Comparison of ENCODE assay signal across 8 cellular contexts in the genomic region with DNA sequence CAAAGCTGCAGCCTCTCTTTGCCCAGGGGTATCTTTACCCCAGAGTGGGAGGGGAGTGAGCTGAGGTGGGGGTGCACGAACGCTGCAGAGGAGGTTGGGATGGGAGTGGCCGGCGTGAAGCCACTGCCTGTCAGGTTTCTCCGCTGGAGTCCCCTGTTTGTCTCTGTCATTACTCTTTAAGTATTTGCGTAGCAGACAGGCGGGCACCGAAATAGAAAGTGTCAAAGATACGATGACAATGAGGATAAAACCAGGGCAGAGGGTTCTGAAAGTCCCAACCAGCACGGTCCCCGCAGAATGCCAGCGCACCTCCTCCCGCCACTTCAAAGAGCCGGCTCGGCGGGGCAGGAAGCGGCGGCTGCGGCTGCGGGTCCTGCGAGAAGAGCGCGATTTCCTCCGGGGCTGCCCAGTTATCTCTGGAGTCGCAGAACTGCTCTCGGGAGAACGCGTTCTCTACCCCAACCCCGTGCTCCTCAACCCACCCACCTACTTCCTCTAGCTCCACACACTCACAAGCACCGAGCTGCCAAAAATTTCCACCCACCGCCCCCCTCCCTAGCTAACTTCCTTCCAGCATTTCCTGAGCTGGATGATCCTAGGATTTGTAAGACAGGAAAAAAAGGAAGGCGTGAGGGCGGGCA. TPM values are rescaled to one million over a fixed set of nuclear protein-coding genes. Genes with fewer than 3 reads are reported as not detected.
DNase-seq lines count a peak whose midpoint lies in the region; ATAC-seq lines count a peak whose summit lies in the region.

A gene with protein sequence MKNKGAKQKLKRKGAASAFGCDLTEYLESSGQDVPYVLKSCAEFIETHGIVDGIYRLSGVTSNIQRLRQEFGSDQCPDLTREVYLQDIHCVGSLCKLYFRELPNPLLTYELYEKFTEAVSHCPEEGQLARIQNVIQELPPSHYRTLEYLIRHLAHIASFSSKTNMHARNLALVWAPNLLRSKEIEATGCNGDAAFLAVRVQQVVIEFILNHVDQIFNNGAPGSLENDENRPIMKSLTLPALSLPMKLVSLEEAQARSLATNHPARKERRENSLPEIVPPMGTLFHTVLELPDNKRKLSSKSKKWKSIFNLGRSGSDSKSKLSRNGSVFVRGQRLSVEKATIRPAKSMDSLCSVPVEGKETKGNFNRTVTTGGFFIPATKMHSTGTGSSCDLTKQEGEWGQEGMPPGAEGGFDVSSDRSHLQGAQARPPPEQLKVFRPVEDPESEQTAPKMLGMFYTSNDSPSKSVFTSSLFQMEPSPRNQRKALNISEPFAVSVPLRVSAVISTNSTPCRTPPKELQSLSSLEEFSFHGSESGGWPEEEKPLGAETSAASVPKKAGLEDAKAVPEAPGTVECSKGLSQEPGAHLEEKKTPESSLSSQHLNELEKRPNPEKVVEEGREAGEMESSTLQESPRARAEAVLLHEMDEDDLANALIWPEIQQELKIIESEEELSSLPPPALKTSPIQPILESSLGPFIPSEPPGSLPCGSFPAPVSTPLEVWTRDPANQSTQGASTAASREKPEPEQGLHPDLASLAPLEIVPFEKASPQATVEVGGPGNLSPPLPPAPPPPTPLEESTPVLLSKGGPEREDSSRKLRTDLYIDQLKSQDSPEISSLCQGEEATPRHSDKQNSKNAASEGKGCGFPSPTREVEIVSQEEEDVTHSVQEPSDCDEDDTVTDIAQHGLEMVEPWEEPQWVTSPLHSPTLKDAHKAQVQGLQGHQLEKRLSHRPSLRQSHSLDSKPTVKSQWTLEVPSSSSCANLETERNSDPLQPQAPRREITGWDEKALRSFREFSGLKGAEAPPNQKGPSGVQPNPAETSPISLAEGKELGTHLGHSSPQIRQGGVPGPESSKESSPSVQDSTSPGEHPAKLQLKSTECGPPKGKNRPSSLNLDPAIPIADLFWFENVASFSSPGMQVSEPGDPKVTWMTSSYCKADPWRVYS (N-terminal part only) (plus strand): TSS at position 623 of the 641 bp plus-strand sequence. CDS start 522 bp downstream, outside the sequence.

- H3K4me1 Mint-ChIP-seq in activated CD8-positive, alpha-beta T cell treated with anti-CD3 and anti-CD28 coated beads, Interleukin-2, amount 10 ng/mL, durations not matched to agents 7 days and 5 days (ENCODE audit: low read depth), result peaks cover 59% of the 10 kb centered on the region

- 0% methylated on average over 33 of the region's 33 CpGs for WGBS in ectodermal cell, 2 experiments
- under 1% methylated on average over 30 of the region's 33 CpGs for WGBS in mesenchymal stem cell

- peak within 1 kb of the TSS; percentile 86 to 93 for H2BK12ac ChIP-seq in mesenchymal stem cell (ENCODE audit: low read length in 2 of 2)

- H3K4ac ChIP-seq in mesenchymal stem cell (ENCODE audit: low read depth in 1 of 2, low read length in 2 of 2), result peak within 1 kb of the TSS; percentile 89 to 96

- peak within 1 kb of the TSS; percentile 60 for H2AFZ ChIP-seq in mesenchymal stem cell (ENCODE audit: low read depth, low read length)

- H3K4me2 ChIP-seq in mesenchymal stem cell (ENCODE audit: low read length, poor library complexity, severe bottlenecking), result peak within 1 kb of the TSS; percentile 96

- H3K23ac ChIP-seq in mesenchymal stem cell (ENCODE audit: low read length in 2 of 2), result peak within 1 kb of the TSS in 1 of 2 experiments; percentile 98

- peak; percentile 41 for ATAC-seq in HG02678 (IDR thresholded peaks at IDR 0.05; ENCODE audit: unreplicated experiment)
- peak; percentile 77 for ATAC-seq in activated CD8-positive, alpha-beta T cell treated with anti-CD3 and anti-CD28 coated beads, Interleukin-2, amount 10 ng/mL, durations not matched to agents 7 days and 5 days

- no peaks in the 10 kb centered on the region for H3K9me3 Mint-ChIP-seq in activated CD8-positive, alpha-beta T cell treated with anti-CD3 and anti-CD28 coated beads, Interleukin-2, amount 10 ng/mL, durations not matched to agents 7 days and 5 days (ENCODE audit: insufficient read depth)

- H2BK15ac ChIP-seq in mesenchymal stem cell (ENCODE audit: low read depth, poor library complexity, severe bottlenecking), result peak within 1 kb of the TSS; percentile 87

- CTCF ChIA-PET in activated CD8-positive, alpha-beta T cell treated with anti-CD3 and anti-CD28 coated beads, Interleukin-2, amount 10 ng/mL, durations not matched to agents 7 days and 5 days (lab: Charles Lee), result interaction anchor here (1.1 to 3.6 kb wide), 5 partner anchors 11 to 259 kb away, joined by 3 to 20 read pairs (median 4); a partner anchor contains a TSS

- H3K4me1 ChIP-seq in ectodermal cell (ENCODE audit: control insufficient read depth, insufficient read depth, low read length) (peaks cover 6% of the 10 kb centered on the region), mesenchymal stem cell (ENCODE audit: control insufficient read depth, insufficient read depth, low read depth, low read length) (peaks cover 12% of the 10 kb centered on the region)

- peak within 1 kb of the TSS; percentile 97 to 99 for H3K18ac ChIP-seq in mesenchymal stem cell (ENCODE audit: low read depth in 1 of 2, low read length in 2 of 2)

- peak within 1 kb of the TSS; percentile 93 for H4K91ac ChIP-seq in mesenchymal stem cell (ENCODE audit: low read length)

- H2BK120ac ChIP-seq in mesenchymal stem cell (ENCODE audit: low read depth, low read length), result peak within 1 kb of the TSS; percentile 97

- no peaks in the 10 kb centered on the region for H3K36me3 Mint-ChIP-seq in activated CD8-positive, alpha-beta T cell treated with anti-CD3 and anti-CD28 coated beads, Interleukin-2, amount 10 ng/mL, durations not matched to agents 7 days and 5 days (ENCODE audit: low read depth)

- peak within 1 kb of the TSS; percentile 88 for H3K9ac ChIP-seq in mesenchymal stem cell (ENCODE audit: low read length)

- DNase-seq in NCI-H345 (lab: John Stamatoyannopoulos, UW) (peak; percentile 35), NCI-H345 treated with DMSO at 0.1 percent for 48 hours (lab: John Stamatoyannopoulos, UW; ENCODE audit: unreplicated experiment) (no peak), NCI-H446 treated with DMSO at 0.1 percent for 48 hours (lab: John Stamatoyannopoulos, UW) (peak; percentile 50), mesenchymal stem cell (peak; percentile 74)
- DNase-seq in activated CD8-positive, alpha-beta T cell treated with anti-CD3 and anti-CD28 coated beads, Interleukin-2, amount 10 ng/mL, durations not matched to agents 7 days and 5 days, result peak; percentile 89
- peak; percentile 85 for DNase-seq in stimulated activated CD8-positive, alpha-beta memory T cell treated with anti-CD3 and anti-CD28 coated beads, Interleukin-12 subunit alpha, Interleukin-12 subunit beta, amount 100 ng/mL, for 4 hours (ENCODE audit: low read depth)

- peak within 1 kb of the TSS; percentile 99 for H2BK5ac ChIP-seq in mesenchymal stem cell (ENCODE audit: low read depth, low read length, poor library complexity, severe bottlenecking)

- H3K27me3 Mint-ChIP-seq in activated CD8-positive, alpha-beta T cell treated with anti-CD3 and anti-CD28 coated beads, Interleukin-2, amount 10 ng/mL, durations not matched to agents 7 days and 5 days (ENCODE audit: low read depth), result peaks cover 13% of the 10 kb centered on the region

- H3K4me3 Mint-ChIP-seq in activated CD8-positive, alpha-beta T cell treated with anti-CD3 and anti-CD28 coated beads, Interleukin-2, amount 10 ng/mL, durations not matched to agents 7 days and 5 days, result peak within 1 kb of the TSS; percentile 79

- POLR2A ChIA-PET in activated CD8-positive, alpha-beta T cell treated with anti-CD3 and anti-CD28 coated beads, Interleukin-2, amount 10 ng/mL, durations not matched to agents 7 days and 5 days (lab: Charles Lee), result interaction anchor here (0.6 to 2.4 kb wide), 8 partner anchors 10 to 795 kb away, joined by 3 to 16 read pairs (median 4); a partner anchor contains a TSS

- H3K27me3 ChIP-seq in ectodermal cell (ENCODE audit: control insufficient read depth, insufficient read depth, low read length, poor library complexity, severe bottlenecking), result peaks cover 56% of the 10 kb centered on the region
- H3K27me3 ChIP-seq in mesenchymal stem cell (ENCODE audit: control insufficient read depth in 1 of 2, insufficient read depth in 1 of 2, low read length in 2 of 2), result no peaks in the 10 kb centered on the region

- H3K27ac ChIP-seq in ectodermal cell (ENCODE audit: insufficient read depth, low read depth, low read length, poor library complexity, severe bottlenecking) (no peak within 1 kb of the TSS), mesenchymal stem cell (ENCODE audit: low read length, poor library complexity, severe bottlenecking) (peak within 1 kb of the TSS; percentile 95)

- H3K14ac ChIP-seq in mesenchymal stem cell (ENCODE audit: low read length in 2 of 2), result peak within 1 kb of the TSS in 1 of 2 experiments; percentile 94

- H3K4me3 ChIP-seq in ectodermal cell (ENCODE audit: insufficient read depth, low read depth, low read length), result peak within 1 kb of the TSS; percentile 42
- H3K4me3 ChIP-seq in mesenchymal stem cell (ENCODE audit: insufficient read depth in 1 of 2, low read depth in 1 of 2, low read length in 2 of 2), result peak within 1 kb of the TSS; percentile 80 to 93

- H3K9me3 ChIP-seq in ectodermal cell (ENCODE audit: control insufficient read depth, low read length) (no peaks in the 10 kb centered on the region), mesenchymal stem cell (ENCODE audit: control insufficient read depth, low read length) (no peaks in the 10 kb centered on the region)

- H3K36me3 ChIP-seq in ectodermal cell (ENCODE audit: control insufficient read depth, insufficient read depth, low read length) (no peaks in the 10 kb centered on the region), mesenchymal stem cell (ENCODE audit: control insufficient read depth in 1 of 2, insufficient read depth in 2 of 2, low read depth in 1 of 2, low read length in 2 of 2) (peaks cover 0 to 7% of the 10 kb centered on the region in 2 experiments)

- H2AK5ac ChIP-seq in mesenchymal stem cell (ENCODE audit: low read length, severe bottlenecking), result peak within 1 kb of the TSS; percentile 52

- peak within 1 kb of the TSS; percentile 98 for H4K8ac ChIP-seq in mesenchymal stem cell (ENCODE audit: low read length)

- H3K79me1 ChIP-seq in mesenchymal stem cell (replicated peaks; ENCODE audit: low read length, poor library complexity, severe bottlenecking), result peaks cover 13% of the 10 kb centered on the region

- H3K27ac Mint-ChIP-seq in activated CD8-positive, alpha-beta T cell treated with anti-CD3 and anti-CD28 coated beads, Interleukin-2, amount 10 ng/mL, durations not matched to agents 7 days and 5 days, result peak within 1 kb of the TSS; percentile 85

RNA-seq across cellular contexts. Expression of the gene that starts here (rescaled TPM):
- total RNA-seq in activated CD8-positive, alpha-beta T cell treated with anti-CD3 and anti-CD28 coated beads, Interleukin-2, amount 10 ng/mL, durations not matched to agents 7 days and 5 days, result 1 to 10 TPM; 2.3 to 2.5 TPM
- polyA plus RNA-seq in ectodermal cell (2013, experiment 1 of 4), result 0.65 TPM
- polyA plus RNA-seq in ectodermal cell (2013, experiment 2 of 4), result 0.66 TPM
- polyA plus RNA-seq in ectodermal cell (2013, experiment 3 of 4), result 0.64 TPM
- 0.65 TPM for polyA plus RNA-seq in ectodermal cell (2013, experiment 4 of 4)
- 6.4 TPM for polyA plus RNA-seq in mesenchymal stem cell (2013, experiment 1 of 2)
- 6.3 TPM for polyA plus RNA-seq in mesenchymal stem cell (2013, experiment 2 of 2)
